ENCODE assay signal across 15 cellular contexts in the genomic region with DNA sequence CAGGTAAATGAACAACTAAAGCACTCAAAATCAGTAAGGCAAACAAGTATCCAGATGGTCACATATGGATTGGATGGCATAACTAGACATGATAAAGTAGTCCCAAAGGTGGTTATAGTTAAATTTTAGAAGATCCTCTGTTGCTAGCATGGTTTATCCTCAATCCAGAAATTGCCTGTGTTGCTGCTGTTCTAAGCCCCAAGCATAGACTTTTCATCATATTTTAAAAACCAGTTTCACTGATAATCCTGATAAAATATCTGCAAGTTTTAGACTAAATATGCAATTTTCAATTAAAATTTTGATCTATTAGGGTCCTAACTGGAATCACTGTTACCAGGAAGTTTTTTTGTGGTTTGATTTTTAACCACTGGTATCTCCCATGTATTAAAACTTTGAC. TPM values are rescaled to one million over a fixed set of nuclear protein-coding genes. Genes with fewer than 3 reads are reported as not detected.
DNase-seq lines count a peak whose midpoint lies in the region; ATAC-seq and TF ChIP-seq lines count a peak whose summit lies in the region.
"Had no signal": no experiment of that assay in that cellular context is flagged by ENCODE, and none has a peak within 500 bp of the region (broad histone marks: within the 10 kb centered on the region; RNA-seq: fewer than 3 reads in every experiment).

No MANE protein-coding gene starts in this region.

- CTCF ChIA-PET in WTC11 (lab: Charles Lee) = no interaction called here
- CTCF ChIA-PET in naive thymus-derived CD4-positive, alpha-beta T cell (lab: Charles Lee) = no interaction called here

- H3K36me3 Mint-ChIP-seq in WTC11 = no peaks in the 10 kb centered on the region
- peaks cover 0 to 42% (median 20%) of the 10 kb centered on the region in 5 donors for H3K36me3 Mint-ChIP-seq in naive thymus-derived CD4-positive, alpha-beta T cell

- peak overlapping the region; percentile 36; the same call in 1 of the 2 replicates for H3K27ac Mint-ChIP-seq in WTC11
- H3K27ac Mint-ChIP-seq in naive thymus-derived CD4-positive, alpha-beta T cell = peak overlapping the region in 6 of 9 donors; percentile 48 to 74 (median 64)

- H3K9me3 Mint-ChIP-seq in WTC11 = no peaks in the 10 kb centered on the region
- no peaks in the 10 kb centered on the region for H3K9me3 Mint-ChIP-seq in naive thymus-derived CD4-positive, alpha-beta T cell

- peak overlapping the region; percentile 2 to 85 for H3K27ac ChIP-seq in right atrium auricular region
- peak overlapping the region; percentile 64 for H3K27ac ChIP-seq in naive thymus-derived CD4-positive, alpha-beta T cell (ENCODE audit: low read depth, low read length)

- H3K4me1 ChIP-seq in right atrium auricular region = peaks cover 0 to 89% of the 10 kb centered on the region in 2 donors
- H3K4me1 ChIP-seq in naive thymus-derived CD4-positive, alpha-beta T cell (ENCODE audit: control insufficient read depth in 2 of 2, insufficient read depth in 2 of 2, low read length in 2 of 2) = peaks cover 80 to 87% of the 10 kb centered on the region in 2 donors

- peaks cover 94% of the 10 kb centered on the region for H3K4me1 Mint-ChIP-seq in WTC11
- peaks cover 52 to 100% (median 92%) of the 10 kb centered on the region in 7 donors for H3K4me1 Mint-ChIP-seq in naive thymus-derived CD4-positive, alpha-beta T cell

- H3K36me3 ChIP-seq in right atrium auricular region = peaks cover 16% of the 10 kb centered on the region
- peaks cover 3 to 18% (median 16%) of the 10 kb centered on the region in 3 experiments for H3K36me3 ChIP-seq in naive thymus-derived CD4-positive, alpha-beta T cell (ENCODE audit: control insufficient read depth in 2 of 3, insufficient read depth in 3 of 3, low read length in 3 of 3)

- no peaks in the 10 kb centered on the region for H3K27me3 ChIP-seq in right atrium auricular region
- H3K27me3 ChIP-seq in naive thymus-derived CD4-positive, alpha-beta T cell (ENCODE audit: control insufficient read depth in 2 of 2, insufficient read depth in 2 of 2, low read length in 2 of 2) = no peaks in the 10 kb centered on the region
- H3K27me3 ChIP-seq: BE2C, tibial nerve had no signal

- no peaks in the 10 kb centered on the region for H3K27me3 Mint-ChIP-seq in WTC11 (ENCODE audit: low read depth)
- H3K27me3 Mint-ChIP-seq in naive thymus-derived CD4-positive, alpha-beta T cell = no peaks in the 10 kb centered on the region

- no peak for DNase-seq in right atrium auricular region (ENCODE audit: low spot score)
- DNase-seq in Right ventricle myocardium inferior (ENCODE audit: missing footprints) = no peak
- DNase-seq in WTC11 (ENCODE audit: low spot score) = no peak
- no peak for DNase-seq in naive thymus-derived CD4-positive, alpha-beta T cell
- no peak for DNase-seq in NCI-H748 (lab: John Stamatoyannopoulos, UW; ENCODE audit: unreplicated experiment)
- DNase-seq in kidney glomerular epithelial cell (lab: John Stamatoyannopoulos, UW) = no peak
- DNase-seq in GOT3 (lab: John Stamatoyannopoulos, UW) = no peak
- DNase-seq: activated CD8-positive, alpha-beta memory T cell treated with anti-CD3 and anti-CD28 coated beads, Interleukin-2, amount 50 U/mL, for 48 hours; BE2C; DMS53; glutamatergic neuron; NCI-H1694 treated with DMSO at 0.1 percent for 48 hours had no signal

- no peak for TF ChIP-seq CTCF in right atrium auricular region (IDR thresholded peaks at IDR 0.05)
- no peak for TF ChIP-seq CTCF in WTC11 (IDR thresholded peaks at IDR 0.05)

- H3K4me3 ChIP-seq in right atrium auricular region = no peak overlapping the region
- H3K4me3 ChIP-seq in naive thymus-derived CD4-positive, alpha-beta T cell (ENCODE audit: low read length) = no peak overlapping the region
- H3K4me3 ChIP-seq: tibial nerve had no signal

- POLR2A ChIA-PET in WTC11 (lab: Charles Lee) = interaction anchor here (1.4 kb wide), 1 partner anchor 36 kb away, joined by 3 read pairs; no protein-coding TSS in a partner anchor
- POLR2A ChIA-PET in naive thymus-derived CD4-positive, alpha-beta T cell (lab: Charles Lee) = interaction anchor here (0.7 to 1.1 kb wide), 3 partner anchors 11 to 85 kb away, joined by 3 to 5 read pairs (median 3); no protein-coding TSS in a partner anchor

- no peak overlapping the region for H3K4me3 Mint-ChIP-seq in WTC11
- peak overlapping the region in 8 of 10 donors; percentile 15 to 67 (median 36) for H3K4me3 Mint-ChIP-seq in naive thymus-derived CD4-positive, alpha-beta T cell

- intact Hi-C loops in Right ventricle myocardium inferior (cut with DNase I) = loop anchor here (10.0 kb wide), 1 partner anchor 141 kb away; no protein-coding TSS in a partner anchor
- intact Hi-C loops in naive thymus-derived CD4-positive, alpha-beta T cell (cut with micrococcal nuclease) = loop anchor here in 1 of 2 donors (2.0 to 5.0 kb wide), 3 partner anchors 13 to 138 kb away; no protein-coding TSS in a partner anchor

- no peak for ATAC-seq in Right ventricle myocardium inferior
- ATAC-seq in WTC11 = no peak
- no peak for ATAC-seq in naive thymus-derived CD4-positive, alpha-beta T cell
- ATAC-seq in HG02798 (IDR thresholded peaks at IDR 0.05; ENCODE audit: poor library complexity, unreplicated experiment) = no peak
- ATAC-seq: Panc1 had no signal

- H3K9me3 ChIP-seq in right atrium auricular region = no peaks in the 10 kb centered on the region
- H3K9me3 ChIP-seq in naive thymus-derived CD4-positive, alpha-beta T cell (ENCODE audit: control insufficient read depth in 2 of 3, low read length in 3 of 3) = no peaks in the 10 kb centered on the region
- H3K9me3 ChIP-seq: BE2C, tibial nerve had no signal

TF ChIP-seq in WTC11, 78 proteins besides CTCF, POLR2A, EP300 and RAD21:
- TF ChIP-seq, protein P1, sequence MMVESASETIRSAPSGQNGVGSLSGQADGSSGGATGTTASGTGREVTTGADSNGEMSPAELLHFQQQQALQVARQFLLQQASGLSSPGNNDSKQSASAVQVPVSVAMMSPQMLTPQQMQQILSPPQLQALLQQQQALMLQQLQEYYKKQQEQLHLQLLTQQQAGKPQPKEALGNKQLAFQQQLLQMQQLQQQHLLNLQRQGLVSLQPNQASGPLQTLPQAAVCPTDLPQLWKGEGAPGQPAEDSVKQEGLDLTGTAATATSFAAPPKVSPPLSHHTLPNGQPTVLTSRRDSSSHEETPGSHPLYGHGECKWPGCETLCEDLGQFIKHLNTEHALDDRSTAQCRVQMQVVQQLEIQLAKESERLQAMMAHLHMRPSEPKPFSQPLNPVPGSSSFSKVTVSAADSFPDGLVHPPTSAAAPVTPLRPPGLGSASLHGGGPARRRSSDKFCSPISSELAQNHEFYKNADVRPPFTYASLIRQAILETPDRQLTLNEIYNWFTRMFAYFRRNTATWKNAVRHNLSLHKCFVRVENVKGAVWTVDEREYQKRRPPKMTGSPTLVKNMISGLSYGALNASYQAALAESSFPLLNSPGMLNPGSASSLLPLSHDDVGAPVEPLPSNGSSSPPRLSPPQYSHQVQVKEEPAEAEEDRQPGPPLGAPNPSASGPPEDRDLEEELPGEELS (CRISPR knock-in tag; IDR thresholded peaks at IDR 0.05) = no peak

RNA-seq across cellular contexts. Expression of a gene that starts 35.4 kb away (rescaled TPM):
- total RNA-seq in right atrium auricular region (100 to 1,000 TPM; 199 to 327 TPM), Right ventricle myocardium inferior (180 TPM), WTC11 (2021) (16.0 to 20.4 TPM (median 17.8 TPM) in 3 replicates)
- total RNA-seq in naive thymus-derived CD4-positive, alpha-beta T cell = 100 to 1,000 TPM; 459 to 675 (median 508) TPM
- 100 to 1,000 TPM; 371 to 389 TPM for polyA plus RNA-seq in naive thymus-derived CD4-positive, alpha-beta T cell
